Comparison of ENCODE assay signal across 8 cellular contexts in the genomic region with DNA sequence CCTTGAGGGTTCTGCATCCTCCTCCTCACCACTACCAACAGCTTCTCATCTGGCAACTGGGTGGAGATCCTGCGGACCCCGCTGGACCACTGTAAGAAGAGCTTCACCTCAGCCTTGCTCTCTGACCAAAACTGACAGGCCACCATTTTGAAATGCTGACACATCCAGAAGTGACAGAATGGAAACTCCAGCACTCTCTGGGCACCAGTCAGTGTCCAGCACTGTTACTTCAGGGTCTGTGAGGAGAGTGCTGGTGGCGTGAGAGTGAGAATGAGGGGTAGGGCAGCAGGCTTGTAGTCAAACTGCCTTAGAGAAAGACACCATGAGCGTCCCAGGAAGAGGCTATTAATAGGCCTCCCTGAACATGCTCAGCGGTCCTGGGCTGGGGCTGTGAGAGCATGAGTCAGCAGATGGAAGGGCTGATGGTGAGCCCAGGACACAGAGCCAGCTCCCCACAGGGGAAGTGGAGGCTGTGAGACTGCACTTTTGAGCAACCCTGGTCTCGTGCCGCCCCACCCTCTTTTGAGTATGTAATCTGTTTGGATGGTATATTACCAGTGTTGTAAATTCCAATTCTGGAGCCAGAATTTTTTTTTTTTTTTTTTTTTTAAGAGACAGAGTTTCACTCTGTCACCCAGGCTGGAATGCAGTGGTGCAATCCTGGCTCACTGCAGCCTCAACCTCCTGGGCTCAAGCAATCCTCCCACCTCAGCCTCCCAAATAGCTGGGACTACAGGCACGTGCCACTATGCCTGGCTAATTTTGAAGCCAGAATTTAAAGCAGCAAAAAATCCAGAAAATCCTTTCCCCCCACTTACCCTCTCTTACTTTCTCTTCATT. TPM values are rescaled to one million over a fixed set of nuclear protein-coding genes. Genes with fewer than 3 reads are reported as not detected.
DNase-seq lines count a peak whose midpoint lies in the region; ATAC-seq and TF ChIP-seq lines count a peak whose summit lies in the region.

No MANE protein-coding gene starts in this region.

- DNase-seq in HFF-Myc (ENCODE audit: extremely low read depth, low read depth) (peak; percentile 45), T1000 (lab: John Stamatoyannopoulos, UW) (peak; percentile 61), cardiac muscle cell (ENCODE audit: low read depth in 1 of 2, low spot score in 1 of 2) (peak; percentile 77 to 97), skeletal muscle cell (ENCODE audit: low read depth) (peak; percentile 71), T-helper 2 cell (no peak), H7 (no peak)
- DNase-seq in CD8-positive, alpha-beta T cell, result no peak

- no peak overlapping the region for H3K4me3 Mint-ChIP-seq in CD8-positive, alpha-beta T cell

- no peaks in the 10 kb centered on the region for H3K27me3 ChIP-seq in cardiac muscle cell
- no peaks in the 10 kb centered on the region for H3K27me3 ChIP-seq in CD8-positive, alpha-beta T cell (ENCODE audit: insufficient read depth, low read length)
- H3K27me3 ChIP-seq in H7 (ENCODE audit: control insufficient read depth, insufficient read depth, low read length), result no peaks in the 10 kb centered on the region; the same call in 1 of the 2 replicates

- POLR2A ChIA-PET in CD8-positive, alpha-beta T cell (lab: Charles Lee), result no interaction called here

- H3K27ac ChIP-seq in cardiac muscle cell, result peak overlapping the region; percentile 79
- no peak overlapping the region for H3K27ac ChIP-seq in CD8-positive, alpha-beta T cell (ENCODE audit: low read depth, low read length)

- ATAC-seq in CD8-positive, alpha-beta T cell, result no peak
- no peak for ATAC-seq in HG02623 (IDR thresholded peaks at IDR 0.05; ENCODE audit: unreplicated experiment)

- no peaks in the 10 kb centered on the region for H3K36me3 Mint-ChIP-seq in CD8-positive, alpha-beta T cell

- H3K36me3 ChIP-seq in cardiac muscle cell, result no peaks in the 10 kb centered on the region
- no peaks in the 10 kb centered on the region for H3K36me3 ChIP-seq in CD8-positive, alpha-beta T cell (ENCODE audit: insufficient read depth, low read length)
- H3K36me3 ChIP-seq in H7 (replicated peaks; ENCODE audit: control insufficient read depth, insufficient read depth, low read length), result no peaks in the 10 kb centered on the region

- H3K4me1 ChIP-seq in cardiac muscle cell (ENCODE audit: low read depth), result peaks cover 13% of the 10 kb centered on the region
- H3K4me1 ChIP-seq in CD8-positive, alpha-beta T cell (ENCODE audit: insufficient read depth, low read length), result no peaks in the 10 kb centered on the region

- H3K9me3 ChIP-seq in cardiac muscle cell (ENCODE audit: low read depth), result no peaks in the 10 kb centered on the region
- no peaks in the 10 kb centered on the region for H3K9me3 ChIP-seq in CD8-positive, alpha-beta T cell (ENCODE audit: low read length)

- CTCF ChIA-PET in CD8-positive, alpha-beta T cell (lab: Charles Lee), result no interaction called here

- no peaks in the 10 kb centered on the region for H3K4me1 Mint-ChIP-seq in CD8-positive, alpha-beta T cell (ENCODE audit: low read depth)

- H3K27me3 Mint-ChIP-seq in CD8-positive, alpha-beta T cell (ENCODE audit: low read depth), result no peaks in the 10 kb centered on the region

- no peak overlapping the region for H3K4me3 ChIP-seq in HFF-Myc (replicated peaks; ENCODE audit: low read depth, low read length)
- no peak overlapping the region for H3K4me3 ChIP-seq in cardiac muscle cell
- H3K4me3 ChIP-seq in skeletal muscle cell (ENCODE audit: low read depth, low read length), result no peak overlapping the region
- H3K4me3 ChIP-seq in CD8-positive, alpha-beta T cell (ENCODE audit: low read depth, low read length), result no peak overlapping the region
- no peak overlapping the region for H3K4me3 ChIP-seq in H7 (ENCODE audit: insufficient read depth, low read depth, low read length)

- no peaks in the 10 kb centered on the region for H3K9me3 Mint-ChIP-seq in CD8-positive, alpha-beta T cell

- TF ChIP-seq CTCF in HFF-Myc (IDR thresholded peaks at IDR 0.05; ENCODE audit: low read depth, low read length, missing control alignments) (no peak), cardiac muscle cell (IDR thresholded peaks at IDR 0.05; ENCODE audit: low read depth, low read length) (no peak)
- no peak for TF ChIP-seq CTCF in CD8-positive, alpha-beta T cell (IDR thresholded peaks at IDR 0.05)

- intact Hi-C loops in CD8-positive, alpha-beta T cell (cut with DNase I, micrococcal nuclease), result no loop called here

- no peak overlapping the region for H3K27ac Mint-ChIP-seq in CD8-positive, alpha-beta T cell

RNA-seq across cellular contexts. Expression of a gene that starts 34.4 kb away (rescaled TPM):
- total RNA-seq in cardiac muscle cell, result 8.1 and 10.8 TPM in 2 replicates
- polyA plus RNA-seq in cardiac muscle cell, result 6.8 and 7.1 TPM in 2 replicates
- total RNA-seq in CD8-positive, alpha-beta T cell, result 1 to 10 TPM; 9.7 to 9.8 TPM
- 9.1 and 12.4 TPM in 2 replicates for total RNA-seq in H7 (2014; rRNA removed; shearing (Covaris generic))

Comparison
In these comparisons a context has a peak if more than half of its experiments do, and no peak if none do; other contexts are left out.
1. DNase-seq: peak in HFF-Myc (single experiment), T1000 (single experiment), cardiac muscle cell (2 of 2) and skeletal muscle cell (single experiment); none in CD8-positive, alpha-beta T cell (0 of 7), T-helper 2 cell (0 of 5) and H7 (single experiment).